ENCODE assay signal across 15 cellular contexts in the genomic region with DNA sequence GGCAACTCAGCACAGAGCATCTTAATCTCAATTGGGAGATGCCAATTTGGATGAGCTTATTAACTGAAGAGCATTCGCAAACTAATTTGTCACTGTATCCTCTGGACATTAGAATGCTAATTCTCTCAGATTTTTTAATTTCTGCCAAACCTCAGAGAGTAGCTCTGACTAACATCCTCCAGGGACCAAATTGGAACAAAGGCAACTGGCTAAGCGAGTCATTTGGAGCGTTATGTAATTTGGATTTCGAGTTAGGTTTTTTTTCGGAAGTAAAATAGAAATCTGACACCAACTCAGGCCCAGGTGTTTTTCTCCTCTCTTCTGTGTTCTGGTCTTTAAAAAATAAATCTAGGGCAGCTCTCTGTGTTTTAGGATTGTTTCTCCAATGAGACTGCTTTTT.
DNase-seq lines count a peak whose midpoint lies in the region; ATAC-seq and TF ChIP-seq lines count a peak whose summit lies in the region.
"Had no signal": no experiment of that assay in that cellular context is flagged by ENCODE, and none has a peak within 500 bp of the region (broad histone marks: within the 10 kb centered on the region; RNA-seq: fewer than 3 reads in every experiment).

No MANE protein-coding gene starts in this region.

- peak; percentile 2 for DNase-seq in SKM-1 treated with dmso at 0.1 percent for 144 hours (lab: John Stamatoyannopoulos, UW; ENCODE audit: unreplicated experiment)
- no peak for DNase-seq in SKM-1 (lab: John Stamatoyannopoulos, UW; ENCODE audit: unreplicated experiment)
- peak; percentile 50 for DNase-seq in NOMO-1 treated with DMSO at 0.1 percent for 48 hours (lab: John Stamatoyannopoulos, UW; ENCODE audit: unreplicated experiment)
- peak; percentile 48 to 78 for DNase-seq in foreskin fibroblast
- DNase-seq in uterus = peak; percentile 29 to 33
- no peak for DNase-seq in NCI-H82 treated with DMSO at 0.1 percent for 48 hours (lab: John Stamatoyannopoulos, UW; ENCODE audit: unreplicated experiment)
- DNase-seq: foreskin keratinocyte; left colon; NCI-H187 treated with DMSO at 0.1 percent for 48 hours; Peyer's patch; stimulated activated CD4-positive, alpha-beta T cell treated with anti-CD3 and anti-CD28 coated beads, Interleukin-2, amount 100 ng/mL, for 48 hours; stomach had no signal

- no peak for TF ChIP-seq POLR2A in uterus (IDR thresholded peaks at IDR 0.05)

- no peak for TF ChIP-seq CTCF in foreskin fibroblast (IDR thresholded peaks at IDR 0.05; ENCODE audit: low read depth, low read length)
- TF ChIP-seq CTCF in uterus (IDR thresholded peaks at IDR 0.05) = no peak

- H3K36me3 ChIP-seq in uterus = no peaks in the 10 kb centered on the region
- H3K36me3 ChIP-seq: Peyer's patch, stomach had no signal

- H3K4me3 ChIP-seq in foreskin fibroblast (ENCODE audit: low read depth in 1 of 2, low read length in 2 of 2) (no peak overlapping the region), uterus (no peak overlapping the region)
- H3K4me3 ChIP-seq: Peyer's patch, stomach had no signal

- intact Hi-C loops in uterus (cut with DNase I; ENCODE audit: low total_unique reads) = no loop called here

- H3K4me1 ChIP-seq in uterus = peaks cover 0 to 9% of the 10 kb centered on the region in 2 donors
- H3K4me1 ChIP-seq: foreskin keratinocyte, Peyer's patch had no signal

- ATAC-seq in GM18907 (IDR thresholded peaks at IDR 0.05; ENCODE audit: unreplicated experiment) = no peak
- ATAC-seq in GM18520 (IDR thresholded peaks at IDR 0.05; ENCODE audit: unreplicated experiment) = no peak
- ATAC-seq: foreskin keratinocyte, left colon had no signal

- no peak overlapping the region for H3K27ac ChIP-seq in uterus
- H3K27ac ChIP-seq: foreskin keratinocyte, HL-60, Peyer's patch, stomach had no signal

- no peaks in the 10 kb centered on the region for H3K9me3 ChIP-seq in uterus
- H3K9me3 ChIP-seq: Peyer's patch, stomach had no signal

- H3K27me3 ChIP-seq in uterus = no peaks in the 10 kb centered on the region
- H3K27me3 ChIP-seq: foreskin keratinocyte, Peyer's patch, stomach had no signal

Comparison
In these comparisons a context has a peak if more than half of its experiments do, and no peak if none do; other contexts are left out.
1. DNase-seq: peak in SKM-1 treated with dmso at 0.1 percent for 144 hours (single experiment), NOMO-1 treated with DMSO at 0.1 percent for 48 hours (single experiment), foreskin fibroblast (2 of 2) and uterus (2 of 2); none in SKM-1 (single experiment) and NCI-H82 treated with DMSO at 0.1 percent for 48 hours (single experiment).